ENCODE assay signal across 18 cellular contexts in genomic region chr5:111914957-111915356, GRCh38.
A peak's percentile ranks its signal among the peaks of the same experiment; 100 is the strongest.
DNase-seq lines count a peak whose midpoint lies in the region; ATAC-seq, FAIRE-seq and TF ChIP-seq lines count a peak whose summit lies in the region.
"Had no signal": no experiment of that assay in that cellular context is flagged by ENCODE, and none has a peak within 500 bp of the region (broad histone marks: within the 10 kb centered on the region; RNA-seq: fewer than 3 reads in every experiment).

No MANE protein-coding gene starts in this region.

- H2AFZ ChIP-seq in DND-41 (ENCODE audit: low read depth, low read length) (0 out of 2 replicates have a peak overlapping the region, but pooled peaks have one; percentile 14), HepG2 (ENCODE audit: low read length) (no peak overlapping the region)

- H3K4me1 ChIP-seq in DND-41 (ENCODE audit: insufficient read depth, low read length) (peaks cover 17% of the 10 kb centered on the region), HepG2 (ENCODE audit: insufficient read depth, low read length) (no peaks in the 10 kb centered on the region)
- H3K4me1 ChIP-seq: A549, Caco-2 had no signal

- H3K27ac ChIP-seq in DND-41 (ENCODE audit: low read length) = no peak overlapping the region
- peak overlapping the region; percentile 36 for H3K27ac ChIP-seq in epithelial cell of prostate
- H3K27ac ChIP-seq in HepG2 (ENCODE audit: extremely low read length, insufficient read depth, low read length) = no peak overlapping the region
- H3K27ac ChIP-seq: A549 had no signal

- no peaks in the 10 kb centered on the region for H3K79me2 ChIP-seq in DND-41 (ENCODE audit: insufficient read depth, low read length)
- no peaks in the 10 kb centered on the region for H3K79me2 ChIP-seq in HepG2 (ENCODE audit: insufficient read depth, low read length)

- no peak overlapping the region for H3K9ac ChIP-seq in DND-41 (ENCODE audit: low read depth, low read length)
- no peak overlapping the region for H3K9ac ChIP-seq in HepG2 (ENCODE audit: insufficient read depth, low read depth, low read length)

- CTCF ChIA-PET in HepG2 (lab: Yijun Ruan, JAX; ENCODE audit: low intra/inter-chr PET ratio, low total read pairs) = no interaction called here

- DNase-seq in DND-41 (no peak), M059J (ENCODE audit: low read depth) (peak; percentile 57), epithelial cell of prostate (ENCODE audit: low read depth, low spot score) (no peak), nephron progenitor cell (no peak), HepG2 (ENCODE audit: low spot score) (no peak), HUDEP-2 (lab: John Stamatoyannopoulos, UW; ENCODE audit: unreplicated experiment in 76 of 76) (no peak), RCC 7860 (ENCODE audit: low spot score) (no peak)
- DNase-seq: Caco-2, DMS153, KG1, MG63, NCI-H1092, NCI-H1694, NCI-H446, NCI-H748 treated with DMSO at 0.1 percent for 48 hours had no signal

- ATAC-seq in DND-41 (ENCODE audit: insufficient read depth, low read depth) (no peak), HepG2 (no peak), HG03095 (IDR thresholded peaks at IDR 0.05; ENCODE audit: unreplicated experiment) (no peak)
- ATAC-seq: A549, HCT116 had no signal

- BruUV-seq in HepG2 (replicated peaks; lab: Mats Ljungman, UMichigan) = no TSS peak

- peaks cover 8% of the 10 kb centered on the region for H3K27me3 Mint-ChIP-seq in nephron progenitor cell (ENCODE audit: low read depth, poor library complexity)

- TF ChIP-seq RAD21 in HepG2 (CRISPR knock-in tag; IDR thresholded peaks at IDR 0.05) = no peak

- peaks cover 16% of the 10 kb centered on the region for H3K4me1 Mint-ChIP-seq in nephron progenitor cell

- no peaks in the 10 kb centered on the region for H3K36me3 Mint-ChIP-seq in nephron progenitor cell (ENCODE audit: low read depth)

- H3K4me3 ChIP-seq in DND-41 (ENCODE audit: low read depth in 1 of 2, low read length in 2 of 2) (no peak overlapping the region), HepG2 (replicated peaks in 1 of 3; ENCODE audit: insufficient read depth in 1 of 3, low read depth in 2 of 3, low read length in 3 of 3) (no peak overlapping the region)
- H3K4me3 ChIP-seq: A549, MG63 had no signal

- no peak for TF ChIP-seq POLR2A in HepG2 (IDR thresholded peaks at IDR 0.05; ENCODE audit: insufficient read depth in 1 of 2, low read depth in 2 of 2, low read length in 2 of 2)

- peak overlapping the region; percentile 83 for H3K27ac Mint-ChIP-seq in nephron progenitor cell

- H3K4me3 Mint-ChIP-seq in nephron progenitor cell = no peak overlapping the region

- TF ChIP-seq EP300 in HepG2 (IDR thresholded peaks at IDR 0.05; ENCODE audit: low read depth in 2 of 2, low read length in 2 of 2) (no peak), HepG2 (CRISPR knock-in tag; IDR thresholded peaks at IDR 0.05; ENCODE audit: borderline replicate concordance) (no peak)

- in situ Hi-C loops in HepG2 (cut with HindIII; ENCODE audit: extremely low pct_ligation_motif_present, low pct_unique_long_range_greater_than_20kb) = no loop called here

- H3K27me3 ChIP-seq in DND-41 (ENCODE audit: insufficient read depth, low read length, poor library complexity) = no peaks in the 10 kb centered on the region
- H3K27me3 ChIP-seq in HepG2 (ENCODE audit: control insufficient read depth in 1 of 2, insufficient read depth in 2 of 2, low read length in 2 of 2) = no peaks in the 10 kb centered on the region
- H3K27me3 ChIP-seq: MG63 had no signal

- TF ChIP-seq CTCF in DND-41 (IDR thresholded peaks at IDR 0.05; ENCODE audit: borderline replicate concordance, extremely low read depth, low read length, poor library complexity, severe bottlenecking) = no peak
- no peak for TF ChIP-seq CTCF in nephron progenitor cell (IDR thresholded peaks at IDR 0.05)
- TF ChIP-seq CTCF in HepG2 (CRISPR knock-in tag; IDR thresholded peaks at IDR 0.05) = no peak

- H3K4me2 ChIP-seq in DND-41 (ENCODE audit: insufficient read depth, low read length) = no peak overlapping the region
- H3K4me2 ChIP-seq in HepG2 (ENCODE audit: low read depth, low read length) = no peak overlapping the region
- H3K4me2 ChIP-seq: A549 had no signal

- FAIRE-seq in HepG2 (lab: Jason Lieb, UNC) (no peak), RCC 7860 (lab: Jason Lieb, UNC) (no peak)
- FAIRE-seq: A549 had no signal

- no peaks in the 10 kb centered on the region for H3K36me3 ChIP-seq in DND-41 (ENCODE audit: insufficient read depth, low read length)
- no peaks in the 10 kb centered on the region for H3K36me3 ChIP-seq in HepG2 (replicated peaks in 1 of 2; ENCODE audit: control insufficient read depth in 1 of 2, insufficient read depth in 2 of 2, low read length in 2 of 2)
- H3K36me3 ChIP-seq: MG63 had no signal

- H3K9me3 Mint-ChIP-seq in nephron progenitor cell = peaks cover 14% of the 10 kb centered on the region

- intact Hi-C loops in HepG2 (cut with micrococcal nuclease; ENCODE audit: unreplicated experiment) = no loop called here

- peaks cover 7% of the 10 kb centered on the region for H3K9me3 ChIP-seq in DND-41 (ENCODE audit: insufficient read depth, low read length, severe bottlenecking)
- no peaks in the 10 kb centered on the region for H3K9me3 ChIP-seq in HepG2 (ENCODE audit: low read length)
- H3K9me3 ChIP-seq: A549, Caco-2, MG63 had no signal

- POLR2A ChIA-PET in HepG2 (lab: Yijun Ruan, JAX) = no interaction called here

- H4K20me1 ChIP-seq in DND-41 (ENCODE audit: insufficient read depth, low read length) (no peaks in the 10 kb centered on the region), HepG2 (ENCODE audit: insufficient read depth, low read length) (no peaks in the 10 kb centered on the region)

TF ChIP-seq in HepG2, 621 proteins besides CTCF, POLR2A, EP300 and RAD21:
- TF ChIP-seq MXI1 (IDR thresholded peaks at IDR 0.05; ENCODE audit: borderline replicate concordance, low read depth, low read length) (no peak), ZNF124 (CRISPR knock-in tag; IDR thresholded peaks at IDR 0.05) (no peak), HMGXB4 (CRISPR knock-in tag; IDR thresholded peaks at IDR 0.05; ENCODE audit: borderline replicate concordance in 1 of 2, low read depth in 1 of 2) (no peak)
